Comparison of ENCODE assay signal across 32 cellular contexts in genomic region chr21:43317959-43318358, GRCh38.
A peak's percentile ranks its signal among the peaks of the same experiment; 100 is the strongest.
DNase-seq lines count a peak whose midpoint lies in the region; ATAC-seq, FAIRE-seq and TF ChIP-seq lines count a peak whose summit lies in the region.
"Had no signal": no experiment of that assay in that cellular context is flagged by ENCODE, and none has a peak within 500 bp of the region (broad histone marks: within the 10 kb centered on the region; RNA-seq: fewer than 3 reads in every experiment).

No MANE protein-coding gene starts in this region.

- H3K4me1 Mint-ChIP-seq in CD4-positive, alpha-beta T cell (ENCODE audit: low read depth), result peaks cover 4% of the 10 kb centered on the region
- H3K4me1 Mint-ChIP-seq: activated CD4-positive, alpha-beta memory T cell treated with anti-CD3 and anti-CD28 coated beads, Interleukin-2, amount 10 ng/mL, durations not matched to agents 7 days and 5 days had no signal

- peaks cover 3% of the 10 kb centered on the region; the same call in 1 of the 2 replicates for H4K20me1 ChIP-seq in K562 (replicated peaks; ENCODE audit: control insufficient read depth, insufficient read depth, low read length)

- no peaks in the 10 kb centered on the region for H3K36me3 ChIP-seq in K562 (ENCODE audit: control insufficient read depth, insufficient read depth, low read length)
- H3K36me3 ChIP-seq: gastroesophageal sphincter, left lung, prostate gland, sigmoid colon, suprapubic skin had no signal

- H3K9ac ChIP-seq in K562 (ENCODE audit: insufficient read depth in 1 of 2, low read depth in 2 of 2, low read length in 2 of 2), result no peak overlapping the region
- H3K9ac ChIP-seq: KMS-11 had no signal

- DNase-seq in SIG-M5 treated with dmso at 0.1 percent for 504 hours (lab: John Stamatoyannopoulos, UW; ENCODE audit: unreplicated experiment) (peak; percentile 6), SIG-M5 (lab: John Stamatoyannopoulos, UW) (no peak), NAMALWA (ENCODE audit: low spot score) (peak; percentile 14), K562 (ENCODE audit: extremely low read depth in 1 of 4, low spot score in 3 of 4) (peak; percentile 33 to 46 (median 44)), DMS 273 treated with DMSO at 0.1 percent for 48 hours (lab: John Stamatoyannopoulos, UW) (no peak), COLO829 (ENCODE audit: low spot score) (no peak)
- DNase-seq in CD4-positive, alpha-beta T cell, result no peak
- DNase-seq: activated CD4-positive, alpha-beta memory T cell treated with anti-CD3 and anti-CD28 coated beads, Interleukin-2, amount 10 ng/mL, durations not matched to agents 7 days and 5 days; activated CD4-positive, CD25-positive, alpha-beta regulatory T cell treated with anti-CD3 and anti-CD28 coated beads, Interleukin-2, amount 50 U/mL, for 72 hours; activated CD8-positive, alpha-beta memory T cell treated with anti-CD3 and anti-CD28 coated beads, Interleukin-2, amount 50 U/mL, for 48 hours; aorta; CD4-positive, alpha-beta memory T cell; central memory CD4-positive, alpha-beta T cell; GDM1; HCEC 1CT; hippocampal formation; immature natural killer cell; mesendoderm; NCI-H1092; NCI-H187; sigmoid colon; stimulated activated naive B cell treated with anti-CD40 and anti-IgM and Interleukin-4, amounts not matched to agents 10 μg/mL and 1 μg/mL and 100 μg/mL, for 72 hours had no signal

- H3K4me2 ChIP-seq in K562 (ENCODE audit: insufficient read depth, low read length), result no peak overlapping the region
- H3K4me2 ChIP-seq: KMS-11 had no signal

- no peak overlapping the region for H3K27ac Mint-ChIP-seq in CD4-positive, alpha-beta T cell
- H3K27ac Mint-ChIP-seq: activated CD4-positive, alpha-beta memory T cell treated with anti-CD3 and anti-CD28 coated beads, Interleukin-2, amount 10 ng/mL, durations not matched to agents 7 days and 5 days; activated naive CD8-positive, alpha-beta T cell; stimulated activated naive B cell treated with anti-CD40 and anti-IgM and Interleukin-4, amounts not matched to agents 10 μg/mL and 1 μg/mL and 100 μg/mL, for 72 hours had no signal

- H3K4me3 ChIP-seq in K562, result no peak overlapping the region
- H3K4me3 ChIP-seq: gastroesophageal sphincter, left lung, prostate gland, sigmoid colon, suprapubic skin had no signal

- no peak for TF ChIP-seq POLR2A in K562 (conservative IDR thresholded peaks at IDR 0.05)

- peak; percentile 38 to 54 (median 50) for TF ChIP-seq CTCF in K562 (IDR thresholded peaks at IDR 0.05 in 2 of 3, conservative IDR thresholded peaks at IDR 0.05 in 1 of 3; ENCODE audit: insufficient read depth in 2 of 3, low read depth in 1 of 3, low read length in 3 of 3)
- TF ChIP-seq CTCF in CD4-positive, alpha-beta T cell (IDR thresholded peaks at IDR 0.05), result no peak

- CTCF ChIA-PET in K562 (lab: Yijun Ruan, JAX; ENCODE audit: low intra/inter-chr PET ratio), result no interaction called here
- CTCF ChIA-PET in CD4-positive, alpha-beta T cell (lab: Charles Lee), result no interaction called here

- no peak overlapping the region for H2AFZ ChIP-seq in K562 (ENCODE audit: low read depth, low read length)

- WGBS in K562 (ENCODE audit: insufficient coverage, low coverage, missing lambda C conversion rate), result 1% methylated on average over 9 of the region's 9 CpGs

- no peaks in the 10 kb centered on the region for H3K9me1 ChIP-seq in K562 (ENCODE audit: control insufficient read depth, insufficient read depth, low read length)

- no peaks in the 10 kb centered on the region for H3K79me2 ChIP-seq in K562 (ENCODE audit: control insufficient read depth, insufficient read depth, low read length)

- intact Hi-C loops in K562 (cut with micrococcal nuclease), result no loop called here
- intact Hi-C loops in CD4-positive, alpha-beta T cell (cut with DNase I, micrococcal nuclease), result no loop called here

- H3K27me3 Mint-ChIP-seq in CD4-positive, alpha-beta T cell, result peaks cover 9% of the 10 kb centered on the region
- H3K27me3 Mint-ChIP-seq: activated naive CD8-positive, alpha-beta T cell had no signal

- peaks cover 30 to 86% of the 10 kb centered on the region in 2 experiments; a peak in 4 of 5 replicates for H3K27me3 ChIP-seq in K562 (ENCODE audit: control insufficient read depth in 2 of 2, insufficient read depth in 2 of 2, low read length in 2 of 2)
- peaks cover 6% of the 10 kb centered on the region for H3K27me3 ChIP-seq in CD4-positive, alpha-beta T cell (ENCODE audit: control insufficient read depth, insufficient read depth, low read length)

- H3K9me3 ChIP-seq in K562 (replicated peaks; ENCODE audit: control insufficient read depth, insufficient read depth, low read depth, low read length), result no peaks in the 10 kb centered on the region
- no peaks in the 10 kb centered on the region for H3K9me3 ChIP-seq in CD4-positive, alpha-beta T cell (ENCODE audit: control insufficient read depth, low read length)
- H3K9me3 ChIP-seq: prostate gland, suprapubic skin had no signal

- in situ Hi-C loops in K562 (cut with MboI), result no loop called here

- no TSS peak for BruUV-seq in K562 (replicated peaks; lab: Mats Ljungman, UMichigan)

- H3K27ac ChIP-seq in K562 (ENCODE audit: extremely low read depth, low read depth, low read length), result no peak overlapping the region
- no peak overlapping the region for H3K27ac ChIP-seq in CD4-positive, alpha-beta T cell (ENCODE audit: low read depth, low read length)
- H3K27ac ChIP-seq: 22Rv1, gastroesophageal sphincter, KMS-11, left lung, prostate gland, sigmoid colon, suprapubic skin had no signal

- H3K9me3 Mint-ChIP-seq in CD4-positive, alpha-beta T cell, result no peaks in the 10 kb centered on the region
- H3K9me3 Mint-ChIP-seq: activated CD4-positive, alpha-beta memory T cell treated with anti-CD3 and anti-CD28 coated beads, Interleukin-2, amount 10 ng/mL, durations not matched to agents 7 days and 5 days had no signal

- TF ChIP-seq RAD21 in K562 (CRISPR knock-in tag; conservative IDR thresholded peaks at IDR 0.05 in 1 of 2, IDR thresholded peaks at IDR 0.05 in 1 of 2), result peak in 1 of 2 experiments; percentile 50; a peak in 2 of 4 replicates

- no peak overlapping the region for H3K4me3 Mint-ChIP-seq in CD4-positive, alpha-beta T cell
- H3K4me3 Mint-ChIP-seq: activated CD4-positive, alpha-beta memory T cell treated with anti-CD3 and anti-CD28 coated beads, Interleukin-2, amount 10 ng/mL, durations not matched to agents 7 days and 5 days; activated naive CD8-positive, alpha-beta T cell; CD4-positive, alpha-beta memory T cell; immature natural killer cell; stimulated activated naive B cell treated with anti-CD40 and anti-IgM and Interleukin-4, amounts not matched to agents 10 μg/mL and 1 μg/mL and 100 μg/mL, for 72 hours had no signal

- ATAC-seq in K562 (peak; percentile 68), HG03097 (IDR thresholded peaks at IDR 0.05; ENCODE audit: low FRiP score, unreplicated experiment) (no peak)
- no peak for ATAC-seq in CD4-positive, alpha-beta T cell (ENCODE audit: poor library complexity)
- ATAC-seq: gastroesophageal sphincter, left lung had no signal

- no peak for TF ChIP-seq EP300 in K562 (IDR thresholded peaks at IDR 0.05; ENCODE audit: low read length)

- FAIRE-seq in K562 (lab: Jason Lieb, UNC), result peak; percentile 62
- FAIRE-seq: GM18507, RCC 7860 had no signal

- H3K4me1 ChIP-seq in K562 (replicated peaks in 1 of 2; ENCODE audit: control insufficient read depth in 2 of 2, insufficient read depth in 2 of 2, low read length in 2 of 2), result peaks cover 0 to 14% of the 10 kb centered on the region in 2 experiments; a peak in 1 of 5 replicates
- H3K4me1 ChIP-seq: prostate gland had no signal

- POLR2A ChIA-PET in K562 (lab: Yijun Ruan, JAX), result interaction anchor here (0.5 to 0.8 kb wide), 3 partner anchors 9 to 1245 kb away, joined by 3 read pairs; no protein-coding TSS in a partner anchor
- POLR2A ChIA-PET in CD4-positive, alpha-beta T cell (lab: Charles Lee), result no interaction called here

- H3K36me3 Mint-ChIP-seq in CD4-positive, alpha-beta T cell (ENCODE audit: low read depth), result no peaks in the 10 kb centered on the region
- H3K36me3 Mint-ChIP-seq: activated naive CD8-positive, alpha-beta T cell; CD4-positive, alpha-beta memory T cell; immature natural killer cell had no signal

TF ChIP-seq in K562, 482 proteins besides CTCF, POLR2A, EP300 and RAD21:
- TF ChIP-seq NR3C1 (CRISPR knock-in tag; IDR thresholded peaks at IDR 0.05), result no peak
- no peak for TF ChIP-seq ZNF518B (CRISPR knock-in tag; IDR thresholded peaks at IDR 0.05)
- TF ChIP-seq SPI1 (IDR thresholded peaks at IDR 0.05; ENCODE audit: borderline replicate concordance, low read depth, low read length), result peak; percentile 50; the same call in 1 of the 2 replicates
TF ChIP-seq in K562: peak in this region for 1.

Comparison
In these comparisons a context has a peak if more than half of its experiments do, and no peak if none do; other contexts are left out.
1. DNase-seq: peak in SIG-M5 treated with dmso at 0.1 percent for 504 hours (single experiment), NAMALWA (single experiment) and K562 (4 of 4); none in SIG-M5 (single experiment), CD4-positive, alpha-beta T cell (0 of 10), DMS 273 treated with DMSO at 0.1 percent for 48 hours (single experiment) and COLO829 (single experiment).